ENCODE assay signal across 1 cellular context in genomic region chr9:128786681-128787582, GRCh38.
A peak's percentile ranks its signal among the peaks of the same experiment; 100 is the strongest.
TF ChIP-seq lines count a peak whose summit lies in the region.

A gene with protein sequence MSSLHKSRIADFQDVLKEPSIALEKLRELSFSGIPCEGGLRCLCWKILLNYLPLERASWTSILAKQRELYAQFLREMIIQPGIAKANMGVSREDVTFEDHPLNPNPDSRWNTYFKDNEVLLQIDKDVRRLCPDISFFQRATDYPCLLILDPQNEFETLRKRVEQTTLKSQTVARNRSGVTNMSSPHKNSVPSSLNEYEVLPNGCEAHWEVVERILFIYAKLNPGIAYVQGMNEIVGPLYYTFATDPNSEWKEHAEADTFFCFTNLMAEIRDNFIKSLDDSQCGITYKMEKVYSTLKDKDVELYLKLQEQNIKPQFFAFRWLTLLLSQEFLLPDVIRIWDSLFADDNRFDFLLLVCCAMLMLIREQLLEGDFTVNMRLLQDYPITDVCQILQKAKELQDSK (plus strand): TSS chr9:128787253. CDS start chr9:128787354, 101 bp downstream.

TF ChIP-seq in K562, 482 proteins besides CTCF, POLR2A, EP300 and RAD21 (continued from another document and continues in another):
- TF ChIP-seq, protein P1, sequence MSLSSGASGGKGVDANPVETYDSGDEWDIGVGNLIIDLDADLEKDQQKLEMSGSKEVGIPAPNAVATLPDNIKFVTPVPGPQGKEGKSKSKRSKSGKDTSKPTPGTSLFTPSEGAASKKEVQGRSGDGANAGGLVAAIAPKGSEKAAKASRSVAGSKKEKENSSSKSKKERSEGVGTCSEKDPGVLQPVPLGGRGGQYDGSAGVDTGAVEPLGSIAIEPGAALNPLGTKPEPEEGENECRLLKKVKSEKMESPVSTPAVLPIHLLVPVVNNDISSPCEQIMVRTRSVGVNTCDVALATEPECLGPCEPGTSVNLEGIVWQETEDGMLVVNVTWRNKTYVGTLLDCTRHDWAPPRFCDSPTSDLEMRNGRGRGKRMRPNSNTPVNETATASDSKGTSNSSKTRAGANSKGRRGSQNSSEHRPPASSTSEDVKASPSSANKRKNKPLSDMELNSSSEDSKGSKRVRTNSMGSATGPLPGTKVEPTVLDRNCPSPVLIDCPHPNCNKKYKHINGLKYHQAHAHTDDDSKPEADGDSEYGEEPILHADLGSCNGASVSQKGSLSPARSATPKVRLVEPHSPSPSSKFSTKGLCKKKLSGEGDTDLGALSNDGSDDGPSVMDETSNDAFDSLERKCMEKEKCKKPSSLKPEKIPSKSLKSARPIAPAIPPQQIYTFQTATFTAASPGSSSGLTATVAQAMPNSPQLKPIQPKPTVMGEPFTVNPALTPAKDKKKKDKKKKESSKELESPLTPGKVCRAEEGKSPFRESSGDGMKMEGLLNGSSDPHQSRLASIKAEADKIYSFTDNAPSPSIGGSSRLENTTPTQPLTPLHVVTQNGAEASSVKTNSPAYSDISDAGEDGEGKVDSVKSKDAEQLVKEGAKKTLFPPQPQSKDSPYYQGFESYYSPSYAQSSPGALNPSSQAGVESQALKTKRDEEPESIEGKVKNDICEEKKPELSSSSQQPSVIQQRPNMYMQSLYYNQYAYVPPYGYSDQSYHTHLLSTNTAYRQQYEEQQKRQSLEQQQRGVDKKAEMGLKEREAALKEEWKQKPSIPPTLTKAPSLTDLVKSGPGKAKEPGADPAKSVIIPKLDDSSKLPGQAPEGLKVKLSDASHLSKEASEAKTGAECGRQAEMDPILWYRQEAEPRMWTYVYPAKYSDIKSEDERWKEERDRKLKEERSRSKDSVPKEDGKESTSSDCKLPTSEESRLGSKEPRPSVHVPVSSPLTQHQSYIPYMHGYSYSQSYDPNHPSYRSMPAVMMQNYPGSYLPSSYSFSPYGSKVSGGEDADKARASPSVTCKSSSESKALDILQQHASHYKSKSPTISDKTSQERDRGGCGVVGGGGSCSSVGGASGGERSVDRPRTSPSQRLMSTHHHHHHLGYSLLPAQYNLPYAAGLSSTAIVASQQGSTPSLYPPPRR (CRISPR knock-in tag; IDR thresholded peaks at IDR 0.05; ENCODE audit: borderline replicate concordance) = 0 out of 2 replicates have a peak, but pooled peaks have one; percentile 50
- TF ChIP-seq RCOR1 (IDR thresholded peaks at IDR 0.05; ENCODE audit: borderline replicate concordance in 1 of 2, low read depth in 2 of 2, low read length in 2 of 2) (no peak; a peak in 1 of 4 replicates), NCOR1 (IDR thresholded peaks at IDR 0.05) (peak; percentile 69), CBFB (CRISPR knock-in tag; IDR thresholded peaks at IDR 0.05) (peak; percentile 58; the same call in 1 of the 2 replicates), CREB3L1 (IDR thresholded peaks at IDR 0.05; ENCODE audit: borderline replicate concordance, low read depth) (peak; percentile 66; the same call in 1 of the 2 replicates), ZNF511 (CRISPR knock-in tag; IDR thresholded peaks at IDR 0.05) (peak; percentile 97), ZEB2 (IDR thresholded peaks at IDR 0.05) (peak; percentile 94), L3MBTL2 (IDR thresholded peaks at IDR 0.05) (peak; percentile 97), ZNF165 (CRISPR knock-in tag; IDR thresholded peaks at IDR 0.05; ENCODE audit: borderline replicate concordance) (no peak), LCOR (CRISPR knock-in tag; IDR thresholded peaks at IDR 0.05) (peak; percentile 96), DDX20 (tag; IDR thresholded peaks at IDR 0.05; ENCODE audit: low read depth) (no peak), GTF2B (IDR thresholded peaks at IDR 0.05; ENCODE audit: extremely low read depth, insufficient read length) (no peak), ZNF224 (CRISPR knock-in tag; IDR thresholded peaks at IDR 0.05) (peak; percentile 77; the same call in 1 of the 2 replicates), YY1 (IDR thresholded peaks at IDR 0.05; ENCODE audit: borderline replicate concordance in 1 of 3, control insufficient read depth in 1 of 3, extremely low read depth in 1 of 3, insufficient read depth in 3 of 3, insufficient read length in 1 of 3, insufficient replicate concordance in 2 of 3, low read depth in 1 of 3, low read length in 2 of 3) (peak in 2 of 3 experiments; percentile 65 to 69), ZBTB43 (CRISPR knock-in tag; IDR thresholded peaks at IDR 0.05) (peak; percentile 35; the same call in 1 of the 2 replicates), ZNF445 (CRISPR knock-in tag; IDR thresholded peaks at IDR 0.05; ENCODE audit: low read depth) (no peak), HNRNPLL (IDR thresholded peaks at IDR 0.05; ENCODE audit: low read depth, low read length, poor library complexity, severe bottlenecking) (peak; percentile 84), JUN (IDR thresholded peaks at IDR 0.05; ENCODE audit: borderline replicate concordance, low read depth, low read length) (peak; percentile 74; the same call in 1 of the 2 replicates), JUN (CRISPR knock-in tag; IDR thresholded peaks at IDR 0.05; ENCODE audit: borderline replicate concordance) (peak; percentile 79; the same call in 1 of the 2 replicates), CCAR2 (IDR thresholded peaks at IDR 0.05; ENCODE audit: low read depth, low read length) (no peak), HNRNPUL1 (IDR thresholded peaks at IDR 0.05; ENCODE audit: low read length) (no peak), BRD9 (IDR thresholded peaks at IDR 0.05; ENCODE audit: low read depth, partially characterized antibody) (no peak), TAF15 (IDR thresholded peaks at IDR 0.05; ENCODE audit: low read depth, low read length) (no peak), CEBPZ (IDR thresholded peaks at IDR 0.05; ENCODE audit: borderline replicate concordance, low read depth, low read length) (no peak), SOX6 (IDR thresholded peaks at IDR 0.05) (peak; percentile 75), HDAC8 (tag; IDR thresholded peaks at IDR 0.05) (peak; percentile 54; the same call in 1 of the 2 replicates), SREBF2 (CRISPR knock-in tag; IDR thresholded peaks at IDR 0.05) (no peak), JUND (IDR thresholded peaks at IDR 0.05; ENCODE audit: borderline replicate concordance, low read depth, low read length) (no peak), JUND (tag; IDR thresholded peaks at IDR 0.05; ENCODE audit: borderline replicate concordance, low read depth, low read length) (no peak; the same call in 2 of the 3 replicates), DIDO1 (tag; IDR thresholded peaks at IDR 0.05; ENCODE audit: low read depth) (peak; percentile 88), HOXB6 (CRISPR knock-in tag; IDR thresholded peaks at IDR 0.05; ENCODE audit: borderline replicate concordance) (no peak)
- TF ChIP-seq, protein P2, sequence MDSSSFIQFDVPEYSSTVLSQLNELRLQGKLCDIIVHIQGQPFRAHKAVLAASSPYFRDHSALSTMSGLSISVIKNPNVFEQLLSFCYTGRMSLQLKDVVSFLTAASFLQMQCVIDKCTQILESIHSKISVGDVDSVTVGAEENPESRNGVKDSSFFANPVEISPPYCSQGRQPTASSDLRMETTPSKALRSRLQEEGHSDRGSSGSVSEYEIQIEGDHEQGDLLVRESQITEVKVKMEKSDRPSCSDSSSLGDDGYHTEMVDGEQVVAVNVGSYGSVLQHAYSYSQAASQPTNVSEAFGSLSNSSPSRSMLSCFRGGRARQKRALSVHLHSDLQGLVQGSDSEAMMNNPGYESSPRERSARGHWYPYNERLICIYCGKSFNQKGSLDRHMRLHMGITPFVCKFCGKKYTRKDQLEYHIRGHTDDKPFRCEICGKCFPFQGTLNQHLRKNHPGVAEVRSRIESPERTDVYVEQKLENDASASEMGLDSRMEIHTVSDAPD (CRISPR knock-in tag; IDR thresholded peaks at IDR 0.05) = no peak
- TF ChIP-seq, protein P3, sequence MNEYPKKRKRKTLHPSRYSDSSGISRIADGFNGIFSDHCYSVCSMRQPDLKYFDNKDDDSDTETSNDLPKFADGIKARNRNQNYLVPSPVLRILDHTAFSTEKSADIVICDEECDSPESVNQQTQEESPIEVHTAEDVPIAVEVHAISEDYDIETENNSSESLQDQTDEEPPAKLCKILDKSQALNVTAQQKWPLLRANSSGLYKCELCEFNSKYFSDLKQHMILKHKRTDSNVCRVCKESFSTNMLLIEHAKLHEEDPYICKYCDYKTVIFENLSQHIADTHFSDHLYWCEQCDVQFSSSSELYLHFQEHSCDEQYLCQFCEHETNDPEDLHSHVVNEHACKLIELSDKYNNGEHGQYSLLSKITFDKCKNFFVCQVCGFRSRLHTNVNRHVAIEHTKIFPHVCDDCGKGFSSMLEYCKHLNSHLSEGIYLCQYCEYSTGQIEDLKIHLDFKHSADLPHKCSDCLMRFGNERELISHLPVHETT (CRISPR knock-in tag; conservative IDR thresholded peaks at IDR 0.05 in 1 of 2, IDR thresholded peaks at IDR 0.05 in 1 of 2) = peak in 1 of 2 experiments; percentile 99; a peak in 2 of 4 replicates
- TF ChIP-seq, protein P4, sequence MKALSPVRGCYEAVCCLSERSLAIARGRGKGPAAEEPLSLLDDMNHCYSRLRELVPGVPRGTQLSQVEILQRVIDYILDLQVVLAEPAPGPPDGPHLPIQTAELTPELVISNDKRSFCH (CRISPR knock-in tag; IDR thresholded peaks at IDR 0.05) = no peak
- TF ChIP-seq, protein P4 (tag; IDR thresholded peaks at IDR 0.05) = peak; percentile 70; the same call in 1 of the 2 replicates
- TF ChIP-seq, protein P5, sequence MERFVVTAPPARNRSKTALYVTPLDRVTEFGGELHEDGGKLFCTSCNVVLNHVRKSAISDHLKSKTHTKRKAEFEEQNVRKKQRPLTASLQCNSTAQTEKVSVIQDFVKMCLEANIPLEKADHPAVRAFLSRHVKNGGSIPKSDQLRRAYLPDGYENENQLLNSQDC (CRISPR knock-in tag; IDR thresholded peaks at IDR 0.05) = peak; percentile 98
- TF ChIP-seq, protein P6, sequence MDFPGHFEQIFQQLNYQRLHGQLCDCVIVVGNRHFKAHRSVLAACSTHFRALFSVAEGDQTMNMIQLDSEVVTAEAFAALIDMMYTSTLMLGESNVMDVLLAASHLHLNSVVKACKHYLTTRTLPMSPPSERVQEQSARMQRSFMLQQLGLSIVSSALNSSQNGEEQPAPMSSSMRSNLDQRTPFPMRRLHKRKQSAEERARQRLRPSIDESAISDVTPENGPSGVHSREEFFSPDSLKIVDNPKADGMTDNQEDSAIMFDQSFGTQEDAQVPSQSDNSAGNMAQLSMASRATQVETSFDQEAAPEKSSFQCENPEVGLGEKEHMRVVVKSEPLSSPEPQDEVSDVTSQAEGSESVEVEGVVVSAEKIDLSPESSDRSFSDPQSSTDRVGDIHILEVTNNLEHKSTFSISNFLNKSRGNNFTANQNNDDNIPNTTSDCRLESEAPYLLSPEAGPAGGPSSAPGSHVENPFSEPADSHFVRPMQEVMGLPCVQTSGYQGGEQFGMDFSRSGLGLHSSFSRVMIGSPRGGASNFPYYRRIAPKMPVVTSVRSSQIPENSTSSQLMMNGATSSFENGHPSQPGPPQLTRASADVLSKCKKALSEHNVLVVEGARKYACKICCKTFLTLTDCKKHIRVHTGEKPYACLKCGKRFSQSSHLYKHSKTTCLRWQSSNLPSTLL (IDR thresholded peaks at IDR 0.05) = no peak
- TF ChIP-seq, protein P7, sequence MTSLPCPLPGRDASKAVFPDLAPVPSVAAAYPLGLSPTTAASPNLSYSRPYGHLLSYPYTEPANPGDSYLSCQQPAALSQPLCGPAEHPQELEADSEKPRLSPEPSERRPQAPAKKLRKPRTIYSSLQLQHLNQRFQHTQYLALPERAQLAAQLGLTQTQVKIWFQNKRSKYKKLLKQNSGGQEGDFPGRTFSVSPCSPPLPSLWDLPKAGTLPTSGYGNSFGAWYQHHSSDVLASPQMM (CRISPR knock-in tag; IDR thresholded peaks at IDR 0.05) = no peak
